In the genomic region with DNA sequence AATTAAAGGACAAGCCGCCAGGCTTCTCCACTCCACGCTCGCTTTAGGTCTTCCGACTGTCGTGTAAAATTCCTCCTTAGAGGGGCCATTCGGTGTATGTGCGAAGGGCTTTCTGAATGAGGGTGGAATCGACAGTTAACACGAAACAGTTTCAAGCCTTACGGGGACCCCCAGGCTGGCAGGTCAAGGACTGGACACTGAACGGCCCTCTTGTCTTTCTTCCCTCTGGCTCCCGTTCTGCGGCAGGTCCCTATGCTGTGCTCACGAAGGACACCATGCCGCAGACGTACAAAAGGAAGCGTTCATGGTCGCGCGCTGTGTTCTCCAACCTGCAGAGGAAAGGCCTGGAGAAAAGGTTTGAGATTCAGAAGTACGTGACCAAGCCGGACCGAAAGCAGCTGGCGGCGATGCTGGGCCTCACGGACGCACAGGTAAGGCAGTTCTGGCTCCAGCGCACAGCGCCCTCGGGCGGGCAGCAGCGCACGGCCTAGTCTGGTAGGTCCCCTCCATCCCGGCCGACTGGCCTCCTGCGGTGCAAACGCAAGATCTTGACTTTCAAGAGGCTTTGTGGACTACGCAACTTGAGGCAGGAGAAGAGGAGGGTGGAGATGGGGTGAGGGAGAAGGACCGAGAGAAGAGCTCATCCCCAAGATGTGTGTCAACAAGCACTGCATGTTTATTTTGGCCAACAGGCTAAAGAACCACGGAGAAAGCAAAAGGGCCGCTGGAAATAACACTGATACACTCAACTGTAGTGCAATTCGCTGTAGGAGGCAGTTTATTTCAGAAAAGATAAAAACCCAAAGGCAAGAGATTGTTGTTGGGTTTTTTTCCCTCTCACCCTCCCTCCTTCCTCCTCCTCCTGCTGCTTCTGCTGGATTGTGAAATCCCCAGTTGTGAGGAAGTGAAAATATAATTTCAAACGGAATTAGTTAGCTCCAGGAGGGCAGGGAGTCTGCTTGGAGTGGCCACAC, we compare ENCODE assay signal across 10 cellular contexts. TPM values are rescaled to one million over a fixed set of nuclear protein-coding genes. Genes with fewer than 3 reads are reported as not detected.
DNase-seq lines count a peak whose midpoint lies in the region; ATAC-seq, FAIRE-seq and TF ChIP-seq lines count a peak whose summit lies in the region.
"Had no signal": no experiment of that assay in that cellular context is flagged by ENCODE, and none has a peak within 500 bp of the region (broad histone marks: within the 10 kb centered on the region; RNA-seq: fewer than 3 reads in every experiment).

No MANE protein-coding gene starts in this region.

- in situ Hi-C loops in gastrocnemius medialis (cut with MboI; ENCODE audit: low sequenced_read_pairs in 4 of 4), result no loop called here

- H3K4me1 ChIP-seq in iPS-20b (ENCODE audit: insufficient read depth, low read length) (peaks cover 7% of the 10 kb centered on the region; the same call in 1 of the 2 replicates), gastrocnemius medialis (peaks cover 4 to 13% of the 10 kb centered on the region in 2 donors)

- H3K4me3 ChIP-seq in iPS-20b (ENCODE audit: low read length) (peak overlapping the region; percentile 45; the same call in 1 of the 2 replicates), gastrocnemius medialis (peak overlapping the region; percentile 70 to 96 (median 94))

- TF ChIP-seq POLR2A in gastrocnemius medialis (IDR thresholded peaks at IDR 0.05) (no peak), GM12892 (IDR thresholded peaks at IDR 0.05; ENCODE audit: low read depth, low read length) (no peak)

- peaks cover 64% of the 10 kb centered on the region for H3K27me3 Mint-ChIP-seq in activated CD8-positive, alpha-beta memory T cell treated with anti-CD3 and anti-CD28 coated beads, Interleukin-2, amount 10 ng/mL, durations not matched to agents 7 days and 5 days

- H3K36me3 ChIP-seq in iPS-20b (ENCODE audit: insufficient read depth, low read depth, low read length) (no peaks in the 10 kb centered on the region), gastrocnemius medialis (peaks cover 0 to 38% of the 10 kb centered on the region in 2 donors)

- CTCF ChIA-PET in activated CD8-positive, alpha-beta memory T cell treated with anti-CD3 and anti-CD28 coated beads, Interleukin-2, amount 10 ng/mL, durations not matched to agents 7 days and 5 days (lab: Charles Lee), result no interaction called here

- H3K27ac ChIP-seq in iPS-20b (ENCODE audit: low read length) (no peak overlapping the region), gastrocnemius medialis (peak overlapping the region; percentile 87 to 94 (median 90))

- peaks cover 5% of the 10 kb centered on the region; the same call in 1 of the 2 replicates for H3K9me3 ChIP-seq in iPS-20b (ENCODE audit: insufficient read depth, low read depth, low read length)
- no peaks in the 10 kb centered on the region for H3K9me3 ChIP-seq in gastrocnemius medialis

- no peak for TF ChIP-seq CTCF in GM20000 (IDR thresholded peaks at IDR 0.05; ENCODE audit: extremely low read depth, missing control alignments)
- peak in 3 of 5 experiments; percentile 13 to 34 (median 23) for TF ChIP-seq CTCF in gastrocnemius medialis (IDR thresholded peaks at IDR 0.05 in 4 of 5, conservative IDR thresholded peaks at IDR 0.05 in 1 of 5)

- H3K9ac ChIP-seq in iPS-20b (ENCODE audit: low read depth, low read length), result no peak overlapping the region

- no peak overlapping the region for H3K27ac Mint-ChIP-seq in activated CD8-positive, alpha-beta memory T cell treated with anti-CD3 and anti-CD28 coated beads, Interleukin-2, amount 10 ng/mL, durations not matched to agents 7 days and 5 days

- FAIRE-seq in GM12892 (lab: Jason Lieb, UNC), result no peak
- FAIRE-seq: endometrium had no signal

- H3K4me3 Mint-ChIP-seq in activated CD8-positive, alpha-beta memory T cell treated with anti-CD3 and anti-CD28 coated beads, Interleukin-2, amount 10 ng/mL, durations not matched to agents 7 days and 5 days, result no peak overlapping the region

- ATAC-seq in gastrocnemius medialis (no peak), HG03196 (IDR thresholded peaks at IDR 0.05; ENCODE audit: unreplicated experiment) (no peak)
- no peak for ATAC-seq in activated CD8-positive, alpha-beta memory T cell treated with anti-CD3 and anti-CD28 coated beads, Interleukin-2, amount 10 ng/mL, durations not matched to agents 7 days and 5 days

- DNase-seq in GM20000 (ENCODE audit: low spot score) (peak; percentile 24), amniotic epithelial cell (ENCODE audit: low read depth) (peak; percentile 92), gastrocnemius medialis (no peak), GM12892 (ENCODE audit: insufficient read length) (no peak), HK-2 (ENCODE audit: unreplicated experiment) (no peak)
- no peak for DNase-seq in activated CD8-positive, alpha-beta memory T cell treated with anti-CD3 and anti-CD28 coated beads, Interleukin-2, amount 10 ng/mL, durations not matched to agents 7 days and 5 days
- DNase-seq: activated CD8-positive, alpha-beta memory T cell treated with anti-CD3 and anti-CD28 coated beads for 24 hours had no signal

- H3K36me3 Mint-ChIP-seq in activated CD8-positive, alpha-beta memory T cell treated with anti-CD3 and anti-CD28 coated beads, Interleukin-2, amount 10 ng/mL, durations not matched to agents 7 days and 5 days, result no peaks in the 10 kb centered on the region

- peaks cover 31% of the 10 kb centered on the region for H3K4me1 Mint-ChIP-seq in activated CD8-positive, alpha-beta memory T cell treated with anti-CD3 and anti-CD28 coated beads, Interleukin-2, amount 10 ng/mL, durations not matched to agents 7 days and 5 days

- peaks cover 100% of the 10 kb centered on the region for H3K27me3 ChIP-seq in iPS-20b (ENCODE audit: insufficient read depth, low read length)
- no peaks in the 10 kb centered on the region for H3K27me3 ChIP-seq in gastrocnemius medialis

- intact Hi-C loops in gastrocnemius medialis (cut with DNase I; ENCODE audit: low total_unique reads), result loop anchor here (5.0 kb wide), 1 partner anchor 70 kb away; no protein-coding TSS in a partner anchor

- H3K9me3 Mint-ChIP-seq in activated CD8-positive, alpha-beta memory T cell treated with anti-CD3 and anti-CD28 coated beads, Interleukin-2, amount 10 ng/mL, durations not matched to agents 7 days and 5 days (ENCODE audit: low read depth), result no peaks in the 10 kb centered on the region

RNA-seq across cellular contexts. Expression of a gene that starts 3.0 kb away (rescaled TPM):
- total RNA-seq in gastrocnemius medialis, result 1 to 10 TPM; 3.5 to 8.3 (median 6.4) TPM
- not detected for polyA plus RNA-seq in GM12892 (2012; ENCODE audit: missing spikeins)
- under 1 TPM in 1 of 2 experiments, not detected in 1; 0.77 TPM for total RNA-seq in activated CD8-positive, alpha-beta memory T cell treated with anti-CD3 and anti-CD28 coated beads, Interleukin-2, amount 10 ng/mL, durations not matched to agents 7 days and 5 days

Comparison
In these comparisons a context has a peak if more than half of its experiments do, and no peak if none do; other contexts are left out.
1. DNase-seq: peak in GM20000 (single experiment) and amniotic epithelial cell (single experiment); none in gastrocnemius medialis (0 of 2), GM12892 (single experiment), HK-2 (single experiment) and activated CD8-positive, alpha-beta memory T cell treated with anti-CD3 and anti-CD28 coated beads, Interleukin-2, amount 10 ng/mL, durations not matched to agents 7 days and 5 days (single experiment).